ENCODE assay signal across 8 cellular contexts in genomic region chr6:37648465-37649330, GRCh38. TPM values are rescaled to one million over a fixed set of nuclear protein-coding genes. Genes with fewer than 3 reads are reported as not detected.
DNase-seq lines count a peak whose midpoint lies in the region; TF ChIP-seq lines count a peak whose summit lies in the region.

No MANE protein-coding gene starts in this region.

- H3K4me3 ChIP-seq in adipocyte (ENCODE audit: low read length) (peak overlapping the region; percentile 46), testis (peak overlapping the region; percentile 29 to 47)

- no peak overlapping the region for H3K9ac ChIP-seq in adipocyte (ENCODE audit: low read length)

- H3K27ac ChIP-seq in testis, result no peak overlapping the region

- WGBS in testis, 2 donors, result 46 to 48% methylated on average over 22 to 40 of the region's 71 CpGs

- H3K27me3 ChIP-seq in adipocyte (replicated peaks; ENCODE audit: control insufficient read depth, insufficient read depth, low read length), result peaks cover 11% of the 10 kb centered on the region
- no peaks in the 10 kb centered on the region for H3K27me3 ChIP-seq in testis

- DNase-seq in activated CD8-positive, alpha-beta memory T cell treated with anti-CD3 and anti-CD28 coated beads, Interleukin-2, amount 50 U/mL, for 4 hours, result peak; percentile 22
- no peak for DNase-seq in activated CD8-positive, alpha-beta memory T cell treated with anti-CD3 and anti-CD28 coated beads, Interleukin-2, amount 50 U/mL, for 48 hours
- DNase-seq in adipocyte (ENCODE audit: low read depth), result no peak
- peak; percentile 16 for DNase-seq in kidney tubule cell (ENCODE audit: low spot score)
- DNase-seq in testis, result peak; percentile 70
- no peak for DNase-seq in pons (ENCODE audit: low spot score)
- no peak for DNase-seq in GM19240 (ENCODE audit: insufficient read length, low spot score)
- no peak for DNase-seq in 8988T

- TF ChIP-seq POLR2A in testis (IDR thresholded peaks at IDR 0.05), result no peak

- intact Hi-C loops in testis (cut with DNase I; ENCODE audit: low total_unique reads), result no loop called here

- no peaks in the 10 kb centered on the region for H3K4me1 ChIP-seq in adipocyte (ENCODE audit: control insufficient read depth, insufficient read depth, low read length)
- H3K4me1 ChIP-seq in testis, result no peaks in the 10 kb centered on the region

- no peak for TF ChIP-seq CTCF in testis (IDR thresholded peaks at IDR 0.05)

- H3K9me3 ChIP-seq in adipocyte (ENCODE audit: control insufficient read depth, low read length) (peaks cover under 1% of the 10 kb centered on the region), testis (no peaks in the 10 kb centered on the region)

- no peaks in the 10 kb centered on the region for H3K36me3 ChIP-seq in adipocyte (ENCODE audit: control insufficient read depth, insufficient read depth, low read length, severe bottlenecking)
- no peaks in the 10 kb centered on the region for H3K36me3 ChIP-seq in testis (ENCODE audit: low read depth, missing control alignments)

RNA-seq across cellular contexts. Expression of gene MDGA1, which starts 49.0 kb away (rescaled TPM):
- total RNA-seq in testis, result 10 to 100 TPM in 1 of 2 donors, 1 to 10 TPM in 1; 5.9 to 16.0 TPM
- 7.0 TPM for polyA plus RNA-seq in testis (ENCODE audit: insufficient read depth, low read depth, low replicate concordance)

Comparison
In these comparisons a context has a peak if more than half of its experiments do, and no peak if none do; other contexts are left out.
1. DNase-seq: peak in activated CD8-positive, alpha-beta memory T cell treated with anti-CD3 and anti-CD28 coated beads, Interleukin-2, amount 50 U/mL, for 4 hours (single experiment), kidney tubule cell (single experiment) and testis (single experiment); none in activated CD8-positive, alpha-beta memory T cell treated with anti-CD3 and anti-CD28 coated beads, Interleukin-2, amount 50 U/mL, for 48 hours (single experiment), adipocyte (single experiment), pons (single experiment), GM19240 (single experiment) and 8988T (single experiment).